Comparison of ENCODE assay signal across 8 cellular contexts in genomic region chr3:41199866-41200668, GRCh38. TPM values are rescaled to one million over a fixed set of nuclear protein-coding genes. Genes with fewer than 3 reads are reported as not detected.
A peak's percentile ranks its signal among the peaks of the same experiment; 100 is the strongest.
DNase-seq lines count a peak whose midpoint lies in the region; ATAC-seq and TF ChIP-seq lines count a peak whose summit lies in the region.

No MANE protein-coding gene starts in this region.

- no peaks in the 10 kb centered on the region for H3K27me3 ChIP-seq in skeletal muscle tissue (ENCODE audit: control insufficient read depth in 3 of 3, insufficient read depth in 3 of 3, low read length in 3 of 3)

- peaks cover 0 to 3% (median 0%) of the 10 kb centered on the region in 5 experiments for H3K9me3 Mint-ChIP-seq in brain

- H3K4me1 ChIP-seq in skeletal muscle tissue (ENCODE audit: control insufficient read depth in 3 of 3, insufficient read depth in 3 of 3, low read length in 3 of 3), result peaks cover 11 to 24% (median 17%) of the 10 kb centered on the region in 3 donors

- no peak for TF ChIP-seq CTCF in brain (conservative IDR thresholded peaks at IDR 0.05)

- H3K27ac ChIP-seq in skeletal muscle tissue (ENCODE audit: low read depth, low read length), result peak overlapping the region; percentile 96

- ATAC-seq in HG03108 (IDR thresholded peaks at IDR 0.05; ENCODE audit: unreplicated experiment), result peak; percentile 19
- no peak for ATAC-seq in GM18519 (IDR thresholded peaks at IDR 0.05; ENCODE audit: low FRiP score, unreplicated experiment)

- H3K9me3 ChIP-seq in skeletal muscle tissue (ENCODE audit: control insufficient read depth in 3 of 3, low read length in 3 of 3), result no peaks in the 10 kb centered on the region

- H3K36me3 Mint-ChIP-seq in brain, result peaks cover 3% of the 10 kb centered on the region

- peak overlapping the region; percentile 79 to 95 (median 93) for H3K4me3 ChIP-seq in skeletal muscle tissue (ENCODE audit: low read length in 3 of 3)

- peaks cover 24% of the 10 kb centered on the region for H3K27me3 Mint-ChIP-seq in brain

- H3K27ac Mint-ChIP-seq in brain, result peak overlapping the region; percentile 91 to 98 (median 94)

- no peaks in the 10 kb centered on the region for H3K36me3 ChIP-seq in skeletal muscle tissue (ENCODE audit: control insufficient read depth in 3 of 3, insufficient read depth in 3 of 3, low read length in 3 of 3)

- H3K4me1 Mint-ChIP-seq in brain, result peaks cover 69% of the 10 kb centered on the region

- H3K9ac ChIP-seq in skeletal muscle tissue (ENCODE audit: low read depth in 1 of 3, low read length in 3 of 3), result peak overlapping the region; percentile 95 to 98 (median 97)

- peak overlapping the region; percentile 97 to 100 (median 97) for H3K4me3 Mint-ChIP-seq in brain

- DNase-seq in NCI-H2171 treated with DMSO at 0.1 percent for 48 hours (lab: John Stamatoyannopoulos, UW) (peak; percentile 11), NCI-H2171 (lab: John Stamatoyannopoulos, UW) (no peak), SW480 (ENCODE audit: low spot score) (peak; percentile 58), iPS-NIHi11 (ENCODE audit: low spot score) (peak; percentile 79)

RNA-seq across cellular contexts. Expression of gene CTNNB1, which starts 0.8 kb away (rescaled TPM):
- polyA plus RNA-seq in brain (ENCODE audit: insufficient read depth, low read depth, low replicate concordance), result 68.8 TPM
- 1,044 TPM for total RNA-seq in skeletal muscle tissue
